Comparison of ENCODE assay signal across 1 cellular context in genomic region chr1:27568247-27569087, GRCh38.
TF ChIP-seq lines count a peak whose summit lies in the region.

No MANE protein-coding gene starts in this region.

TF ChIP-seq in K562, 482 proteins besides CTCF, POLR2A, EP300 and RAD21 (continued from another document and continues in another):
- TF ChIP-seq CREB3L1 (IDR thresholded peaks at IDR 0.05; ENCODE audit: borderline replicate concordance, low read depth) (no peak; the same call in 1 of the 2 replicates), RCOR1 (IDR thresholded peaks at IDR 0.05; ENCODE audit: borderline replicate concordance in 1 of 2, low read depth in 2 of 2, low read length in 2 of 2) (peak in 1 of 2 experiments; percentile 53; a peak in 2 of 4 replicates), RBM14 (IDR thresholded peaks at IDR 0.05; ENCODE audit: borderline replicate concordance, insufficient read depth, low read depth, low read length) (no peak), CEBPZ (IDR thresholded peaks at IDR 0.05; ENCODE audit: borderline replicate concordance, low read depth, low read length) (no peak), SAFB (IDR thresholded peaks at IDR 0.05; ENCODE audit: borderline replicate concordance, low read depth, low read length) (peak; percentile 88; the same call in 1 of the 2 replicates), ZNF282 (CRISPR knock-in tag; IDR thresholded peaks at IDR 0.05) (no peak), CC2D1A (IDR thresholded peaks at IDR 0.05) (no peak), NCOA4 (IDR thresholded peaks at IDR 0.05; ENCODE audit: partially characterized antibody) (no peak), CCNT2 (IDR thresholded peaks at IDR 0.05; ENCODE audit: borderline replicate concordance, extremely low read depth, insufficient read length, low read depth, low read length) (peak; percentile 94), MED1 (CRISPR knock-in tag; IDR thresholded peaks at IDR 0.05; ENCODE audit: borderline replicate concordance) (no peak), REST (CRISPR knock-in tag; IDR thresholded peaks at IDR 0.05; ENCODE audit: low read depth) (0 out of 2 replicates have a peak, but pooled peaks have one; percentile 11), ZC3H8 (IDR thresholded peaks at IDR 0.05) (no peak), PRDM10 (IDR thresholded peaks at IDR 0.05; ENCODE audit: partially characterized antibody) (peak; percentile 74), NR2F6 (CRISPR knock-in tag; IDR thresholded peaks at IDR 0.05) (no peak), ZNF311 (CRISPR knock-in tag; IDR thresholded peaks at IDR 0.05) (no peak), ZFP91 (CRISPR knock-in tag; IDR thresholded peaks at IDR 0.05) (no peak), ZFP30 (CRISPR knock-in tag; IDR thresholded peaks at IDR 0.05; ENCODE audit: borderline replicate concordance) (no peak), HSF4 (CRISPR knock-in tag; IDR thresholded peaks at IDR 0.05; ENCODE audit: borderline replicate concordance) (no peak), ZNF766 (CRISPR knock-in tag; conservative IDR thresholded peaks at IDR 0.05) (no peak), TAL1 (IDR thresholded peaks at IDR 0.05) (no peak), ZNF133 (CRISPR knock-in tag; IDR thresholded peaks at IDR 0.05) (no peak), HBP1 (CRISPR knock-in tag; IDR thresholded peaks at IDR 0.05) (no peak), ZNF174 (CRISPR knock-in tag; IDR thresholded peaks at IDR 0.05) (no peak), ZNF561 (CRISPR knock-in tag; conservative IDR thresholded peaks at IDR 0.05) (no peak), ILK (tag; IDR thresholded peaks at IDR 0.05; ENCODE audit: borderline replicate concordance, low read depth) (no peak), ZZZ3 (IDR thresholded peaks at IDR 0.05) (no peak), MEIS2 (IDR thresholded peaks at IDR 0.05; ENCODE audit: partially characterized antibody) (no peak), CSDE1 (IDR thresholded peaks at IDR 0.05) (no peak), SMARCA4 (IDR thresholded peaks at IDR 0.05) (no peak), ZNF77 (CRISPR knock-in tag; IDR thresholded peaks at IDR 0.05) (no peak), HMGXB4 (CRISPR knock-in tag; IDR thresholded peaks at IDR 0.05) (no peak), ZNF512 (tag; IDR thresholded peaks at IDR 0.05) (no peak), PCBP2 (IDR thresholded peaks at IDR 0.05; ENCODE audit: low read depth, low read length, poor library complexity, severe bottlenecking) (no peak), ZNF511 (CRISPR knock-in tag; IDR thresholded peaks at IDR 0.05) (no peak), FOXA3 (CRISPR knock-in tag; conservative IDR thresholded peaks at IDR 0.05 in 1 of 2, IDR thresholded peaks at IDR 0.05 in 1 of 2) (no peak), E2F8 (IDR thresholded peaks at IDR 0.05; ENCODE audit: low read depth, partially characterized antibody) (no peak), NFE2 (IDR thresholded peaks at IDR 0.05; ENCODE audit: low read depth) (no peak)
